Comparison of ENCODE assay signal across 1 cellular context in the genomic region with DNA sequence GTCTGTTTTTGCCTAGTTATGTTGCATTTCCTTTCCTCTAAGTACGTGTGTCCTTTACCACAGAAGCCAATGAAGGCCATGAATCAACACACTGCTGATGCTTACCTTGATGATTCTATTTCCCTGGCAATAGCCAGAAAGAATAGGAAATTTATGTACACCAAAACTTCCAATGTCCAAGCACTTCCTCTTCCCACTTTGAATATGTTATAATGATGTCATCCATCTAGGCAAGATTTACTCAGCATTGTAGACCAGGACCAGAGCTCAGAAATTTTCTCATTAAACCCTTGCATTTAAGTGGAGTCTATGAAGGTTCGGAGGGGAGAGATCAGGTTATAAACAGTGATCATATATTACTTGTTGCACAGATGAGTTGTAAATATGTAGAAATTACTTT.
TF ChIP-seq lines count a peak whose summit lies in the region.

No MANE protein-coding gene starts in this region.

TF ChIP-seq in K562, 482 proteins besides CTCF, POLR2A, EP300 and RAD21 (continued from another document):
- TF ChIP-seq JUND (IDR thresholded peaks at IDR 0.05; ENCODE audit: borderline replicate concordance, low read depth, low read length) (no peak), JUND (tag; IDR thresholded peaks at IDR 0.05; ENCODE audit: borderline replicate concordance, low read depth, low read length) (peak; percentile 53; the same call in 1 of the 3 replicates), SMARCC2 (IDR thresholded peaks at IDR 0.05; ENCODE audit: low read depth) (no peak), TAF9B (IDR thresholded peaks at IDR 0.05; ENCODE audit: partially characterized antibody) (no peak), LEF1 (IDR thresholded peaks at IDR 0.05) (no peak), RNF2 (IDR thresholded peaks at IDR 0.05) (no peak), HMGXB4 (CRISPR knock-in tag; IDR thresholded peaks at IDR 0.05) (no peak)
- TF ChIP-seq, protein P1, sequence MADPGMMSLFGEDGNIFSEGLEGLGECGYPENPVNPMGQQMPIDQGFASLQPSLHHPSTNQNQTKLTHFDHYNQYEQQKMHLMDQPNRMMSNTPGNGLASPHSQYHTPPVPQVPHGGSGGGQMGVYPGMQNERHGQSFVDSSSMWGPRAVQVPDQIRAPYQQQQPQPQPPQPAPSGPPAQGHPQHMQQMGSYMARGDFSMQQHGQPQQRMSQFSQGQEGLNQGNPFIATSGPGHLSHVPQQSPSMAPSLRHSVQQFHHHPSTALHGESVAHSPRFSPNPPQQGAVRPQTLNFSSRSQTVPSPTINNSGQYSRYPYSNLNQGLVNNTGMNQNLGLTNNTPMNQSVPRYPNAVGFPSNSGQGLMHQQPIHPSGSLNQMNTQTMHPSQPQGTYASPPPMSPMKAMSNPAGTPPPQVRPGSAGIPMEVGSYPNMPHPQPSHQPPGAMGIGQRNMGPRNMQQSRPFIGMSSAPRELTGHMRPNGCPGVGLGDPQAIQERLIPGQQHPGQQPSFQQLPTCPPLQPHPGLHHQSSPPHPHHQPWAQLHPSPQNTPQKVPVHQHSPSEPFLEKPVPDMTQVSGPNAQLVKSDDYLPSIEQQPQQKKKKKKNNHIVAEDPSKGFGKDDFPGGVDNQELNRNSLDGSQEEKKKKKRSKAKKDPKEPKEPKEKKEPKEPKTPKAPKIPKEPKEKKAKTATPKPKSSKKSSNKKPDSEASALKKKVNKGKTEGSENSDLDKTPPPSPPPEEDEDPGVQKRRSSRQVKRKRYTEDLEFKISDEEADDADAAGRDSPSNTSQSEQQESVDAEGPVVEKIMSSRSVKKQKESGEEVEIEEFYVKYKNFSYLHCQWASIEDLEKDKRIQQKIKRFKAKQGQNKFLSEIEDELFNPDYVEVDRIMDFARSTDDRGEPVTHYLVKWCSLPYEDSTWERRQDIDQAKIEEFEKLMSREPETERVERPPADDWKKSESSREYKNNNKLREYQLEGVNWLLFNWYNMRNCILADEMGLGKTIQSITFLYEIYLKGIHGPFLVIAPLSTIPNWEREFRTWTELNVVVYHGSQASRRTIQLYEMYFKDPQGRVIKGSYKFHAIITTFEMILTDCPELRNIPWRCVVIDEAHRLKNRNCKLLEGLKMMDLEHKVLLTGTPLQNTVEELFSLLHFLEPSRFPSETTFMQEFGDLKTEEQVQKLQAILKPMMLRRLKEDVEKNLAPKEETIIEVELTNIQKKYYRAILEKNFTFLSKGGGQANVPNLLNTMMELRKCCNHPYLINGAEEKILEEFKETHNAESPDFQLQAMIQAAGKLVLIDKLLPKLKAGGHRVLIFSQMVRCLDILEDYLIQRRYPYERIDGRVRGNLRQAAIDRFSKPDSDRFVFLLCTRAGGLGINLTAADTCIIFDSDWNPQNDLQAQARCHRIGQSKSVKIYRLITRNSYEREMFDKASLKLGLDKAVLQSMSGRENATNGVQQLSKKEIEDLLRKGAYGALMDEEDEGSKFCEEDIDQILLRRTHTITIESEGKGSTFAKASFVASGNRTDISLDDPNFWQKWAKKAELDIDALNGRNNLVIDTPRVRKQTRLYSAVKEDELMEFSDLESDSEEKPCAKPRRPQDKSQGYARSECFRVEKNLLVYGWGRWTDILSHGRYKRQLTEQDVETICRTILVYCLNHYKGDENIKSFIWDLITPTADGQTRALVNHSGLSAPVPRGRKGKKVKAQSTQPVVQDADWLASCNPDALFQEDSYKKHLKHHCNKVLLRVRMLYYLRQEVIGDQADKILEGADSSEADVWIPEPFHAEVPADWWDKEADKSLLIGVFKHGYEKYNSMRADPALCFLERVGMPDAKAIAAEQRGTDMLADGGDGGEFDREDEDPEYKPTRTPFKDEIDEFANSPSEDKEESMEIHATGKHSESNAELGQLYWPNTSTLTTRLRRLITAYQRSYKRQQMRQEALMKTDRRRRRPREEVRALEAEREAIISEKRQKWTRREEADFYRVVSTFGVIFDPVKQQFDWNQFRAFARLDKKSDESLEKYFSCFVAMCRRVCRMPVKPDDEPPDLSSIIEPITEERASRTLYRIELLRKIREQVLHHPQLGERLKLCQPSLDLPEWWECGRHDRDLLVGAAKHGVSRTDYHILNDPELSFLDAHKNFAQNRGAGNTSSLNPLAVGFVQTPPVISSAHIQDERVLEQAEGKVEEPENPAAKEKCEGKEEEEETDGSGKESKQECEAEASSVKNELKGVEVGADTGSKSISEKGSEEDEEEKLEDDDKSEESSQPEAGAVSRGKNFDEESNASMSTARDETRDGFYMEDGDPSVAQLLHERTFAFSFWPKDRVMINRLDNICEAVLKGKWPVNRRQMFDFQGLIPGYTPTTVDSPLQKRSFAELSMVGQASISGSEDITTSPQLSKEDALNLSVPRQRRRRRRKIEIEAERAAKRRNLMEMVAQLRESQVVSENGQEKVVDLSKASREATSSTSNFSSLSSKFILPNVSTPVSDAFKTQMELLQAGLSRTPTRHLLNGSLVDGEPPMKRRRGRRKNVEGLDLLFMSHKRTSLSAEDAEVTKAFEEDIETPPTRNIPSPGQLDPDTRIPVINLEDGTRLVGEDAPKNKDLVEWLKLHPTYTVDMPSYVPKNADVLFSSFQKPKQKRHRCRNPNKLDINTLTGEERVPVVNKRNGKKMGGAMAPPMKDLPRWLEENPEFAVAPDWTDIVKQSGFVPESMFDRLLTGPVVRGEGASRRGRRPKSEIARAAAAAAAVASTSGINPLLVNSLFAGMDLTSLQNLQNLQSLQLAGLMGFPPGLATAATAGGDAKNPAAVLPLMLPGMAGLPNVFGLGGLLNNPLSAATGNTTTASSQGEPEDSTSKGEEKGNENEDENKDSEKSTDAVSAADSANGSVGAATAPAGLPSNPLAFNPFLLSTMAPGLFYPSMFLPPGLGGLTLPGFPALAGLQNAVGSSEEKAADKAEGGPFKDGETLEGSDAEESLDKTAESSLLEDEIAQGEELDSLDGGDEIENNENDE (IDR thresholded peaks at IDR 0.05; ENCODE audit: low read depth, low read length) = no peak
- TF ChIP-seq, protein P2, sequence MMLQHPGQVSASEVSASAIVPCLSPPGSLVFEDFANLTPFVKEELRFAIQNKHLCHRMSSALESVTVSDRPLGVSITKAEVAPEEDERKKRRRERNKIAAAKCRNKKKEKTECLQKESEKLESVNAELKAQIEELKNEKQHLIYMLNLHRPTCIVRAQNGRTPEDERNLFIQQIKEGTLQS (IDR thresholded peaks at IDR 0.05) = peak; percentile 78
- TF ChIP-seq, protein P2 (CRISPR knock-in tag; conservative IDR thresholded peaks at IDR 0.05) = no peak
